Comparison of ENCODE assay signal across 8 cellular contexts in genomic region chr19:1568320-1569019, GRCh38.
DNase-seq lines count a peak whose midpoint lies in the region; TF ChIP-seq lines count a peak whose summit lies in the region.

Gene MEX3D (minus strand): TSS chr19:1568325. CDS start chr19:1568058, 267 bp downstream.

- H3K4me1 ChIP-seq in neutrophil (ENCODE audit: control insufficient read depth in 1 of 2, insufficient read depth in 1 of 2, low read depth in 1 of 2, low read length in 1 of 2) (peaks cover 5 to 12% of the 10 kb centered on the region in 2 experiments), stomach smooth muscle (ENCODE audit: control insufficient read depth, insufficient read depth, low read length) (peaks cover 8% of the 10 kb centered on the region)

- no peak within 1 kb of the TSS for H3K27ac ChIP-seq in HL-60 (replicated peaks)
- H3K27ac ChIP-seq in neutrophil: no peak within 1 kb of the TSS
- H3K27ac ChIP-seq in stomach smooth muscle (ENCODE audit: low read length): no peak within 1 kb of the TSS

- H3K4me3 ChIP-seq in HL-60 (replicated peaks; ENCODE audit: insufficient read depth, low read length) (peak within 1 kb of the TSS; percentile 31), foreskin fibroblast (ENCODE audit: low read depth in 1 of 2, low read length in 2 of 2) (peak within 1 kb of the TSS; percentile 67 to 78), neutrophil (ENCODE audit: low read depth in 1 of 2, low read length in 1 of 2) (peak within 1 kb of the TSS; percentile 26 to 48), stomach smooth muscle (ENCODE audit: low read length in 2 of 2) (peak within 1 kb of the TSS; percentile 46 to 76)

- H3K9ac ChIP-seq in stomach smooth muscle (ENCODE audit: low read length in 2 of 2): peak within 1 kb of the TSS in 1 of 2 donors; percentile 36

- H3K27me3 ChIP-seq in HL-60 (ENCODE audit: insufficient read depth, poor library complexity, severe bottlenecking) (no peaks in the 10 kb centered on the region), neutrophil (peaks cover 74% of the 10 kb centered on the region), stomach smooth muscle (ENCODE audit: control insufficient read depth in 1 of 2, insufficient read depth in 2 of 2, low read length in 2 of 2) (no peaks in the 10 kb centered on the region)

- no peak for TF ChIP-seq CTCF in HL-60 (IDR thresholded peaks at IDR 0.05; ENCODE audit: insufficient read depth, low read length)
- TF ChIP-seq CTCF in foreskin fibroblast (IDR thresholded peaks at IDR 0.05; ENCODE audit: low read depth, low read length): no peak
- TF ChIP-seq CTCF in neutrophil (IDR thresholded peaks at IDR 0.05): no peak

- DNase-seq in DMS153 (lab: John Stamatoyannopoulos, UW) (peak; percentile 9), DMS153 treated with DMSO at 0.1 percent for 48 hours (lab: John Stamatoyannopoulos, UW; ENCODE audit: unreplicated experiment) (no peak), HL-60 (ENCODE audit: low read depth in 1 of 2, low spot score in 1 of 2) (peak; percentile 45 to 47), SHP77 treated with DMSO at 0.1 percent for 48 hours (lab: John Stamatoyannopoulos, UW) (peak; percentile 2), foreskin fibroblast (peak; percentile 66 to 90)
- peak; percentile 33 to 84 (median 51) for DNase-seq in activated naive CD4-positive, alpha-beta T cell (lab: John Stamatoyannopoulos, UW)

- no peaks in the 10 kb centered on the region for H3K9me3 ChIP-seq in neutrophil
- no peaks in the 10 kb centered on the region for H3K9me3 ChIP-seq in stomach smooth muscle (ENCODE audit: control insufficient read depth in 2 of 2, low read length in 2 of 2)

- H3K36me3 ChIP-seq in neutrophil: no peaks in the 10 kb centered on the region
- no peaks in the 10 kb centered on the region for H3K36me3 ChIP-seq in stomach smooth muscle (ENCODE audit: control insufficient read depth in 2 of 2, insufficient read depth in 2 of 2, low read length in 2 of 2)
